In the genomic region with DNA sequence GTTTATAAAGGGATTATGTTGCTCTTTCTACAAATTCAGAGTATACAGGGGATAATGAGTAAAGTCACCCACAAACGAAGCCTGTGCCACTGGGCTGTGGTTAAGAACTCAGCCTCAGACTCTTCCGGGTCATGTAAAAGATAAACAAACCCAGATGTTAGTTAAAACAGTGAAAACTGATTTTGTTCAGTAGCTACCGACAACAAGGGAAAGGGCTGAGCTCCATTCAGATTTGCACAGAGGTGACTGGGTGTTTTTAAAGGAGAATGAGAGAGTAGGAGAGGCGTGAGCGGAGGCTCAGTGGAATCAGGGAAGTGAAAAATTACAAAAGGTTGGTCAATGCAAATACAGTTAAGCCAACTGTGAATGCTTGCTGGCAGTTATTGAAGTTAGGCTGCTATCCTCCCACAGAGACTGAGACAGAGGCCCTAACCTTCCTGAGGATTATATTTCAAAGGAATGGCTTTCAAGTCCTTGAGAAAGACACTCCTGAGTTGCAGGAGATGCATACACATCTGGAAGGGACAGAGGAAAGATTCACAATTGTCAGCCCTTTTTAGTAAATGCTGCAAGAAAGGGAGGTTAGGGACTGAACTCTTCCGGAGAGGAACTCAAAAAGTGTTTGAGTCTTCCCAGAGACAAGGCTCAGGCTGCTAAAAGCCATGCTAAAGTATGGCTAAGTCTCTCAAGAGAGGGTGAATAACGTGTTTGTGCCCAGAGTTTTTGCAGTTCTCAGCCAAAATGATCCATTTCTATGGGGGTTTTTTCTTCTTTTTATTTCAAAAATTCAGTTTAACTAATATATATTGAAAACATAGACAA, we compare ENCODE assay signal across 1 cellular context.
TF ChIP-seq lines count a peak whose summit lies in the region.

No MANE protein-coding gene starts in this region.

TF ChIP-seq in HepG2, 621 proteins besides CTCF, POLR2A, EP300 and RAD21 (continued from another document):
- TF ChIP-seq, protein P1, sequence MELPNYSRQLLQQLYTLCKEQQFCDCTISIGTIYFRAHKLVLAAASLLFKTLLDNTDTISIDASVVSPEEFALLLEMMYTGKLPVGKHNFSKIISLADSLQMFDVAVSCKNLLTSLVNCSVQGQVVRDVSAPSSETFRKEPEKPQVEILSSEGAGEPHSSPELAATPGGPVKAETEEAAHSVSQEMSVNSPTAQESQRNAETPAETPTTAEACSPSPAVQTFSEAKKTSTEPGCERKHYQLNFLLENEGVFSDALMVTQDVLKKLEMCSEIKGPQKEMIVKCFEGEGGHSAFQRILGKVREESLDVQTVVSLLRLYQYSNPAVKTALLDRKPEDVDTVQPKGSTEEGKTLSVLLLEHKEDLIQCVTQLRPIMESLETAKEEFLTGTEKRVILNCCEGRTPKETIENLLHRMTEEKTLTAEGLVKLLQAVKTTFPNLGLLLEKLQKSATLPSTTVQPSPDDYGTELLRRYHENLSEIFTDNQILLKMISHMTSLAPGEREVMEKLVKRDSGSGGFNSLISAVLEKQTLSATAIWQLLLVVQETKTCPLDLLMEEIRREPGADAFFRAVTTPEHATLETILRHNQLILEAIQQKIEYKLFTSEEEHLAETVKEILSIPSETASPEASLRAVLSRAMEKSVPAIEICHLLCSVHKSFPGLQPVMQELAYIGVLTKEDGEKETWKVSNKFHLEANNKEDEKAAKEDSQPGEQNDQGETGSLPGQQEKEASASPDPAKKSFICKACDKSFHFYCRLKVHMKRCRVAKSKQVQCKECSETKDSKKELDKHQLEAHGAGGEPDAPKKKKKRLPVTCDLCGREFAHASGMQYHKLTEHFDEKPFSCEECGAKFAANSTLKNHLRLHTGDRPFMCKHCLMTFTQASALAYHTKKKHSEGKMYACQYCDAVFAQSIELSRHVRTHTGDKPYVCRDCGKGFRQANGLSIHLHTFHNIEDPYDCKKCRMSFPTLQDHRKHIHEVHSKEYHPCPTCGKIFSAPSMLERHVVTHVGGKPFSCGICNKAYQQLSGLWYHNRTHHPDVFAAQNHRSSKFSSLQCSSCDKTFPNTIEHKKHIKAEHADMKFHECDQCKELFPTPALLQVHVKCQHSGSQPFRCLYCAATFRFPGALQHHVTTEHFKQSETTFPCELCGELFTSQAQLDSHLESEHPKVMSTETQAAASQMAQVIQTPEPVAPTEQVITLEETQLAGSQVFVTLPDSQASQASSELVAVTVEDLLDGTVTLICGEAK (IDR thresholded peaks at IDR 0.05) = no peak
- TF ChIP-seq, protein P1 (CRISPR knock-in tag; IDR thresholded peaks at IDR 0.05) = no peak
- TF ChIP-seq, protein P2, sequence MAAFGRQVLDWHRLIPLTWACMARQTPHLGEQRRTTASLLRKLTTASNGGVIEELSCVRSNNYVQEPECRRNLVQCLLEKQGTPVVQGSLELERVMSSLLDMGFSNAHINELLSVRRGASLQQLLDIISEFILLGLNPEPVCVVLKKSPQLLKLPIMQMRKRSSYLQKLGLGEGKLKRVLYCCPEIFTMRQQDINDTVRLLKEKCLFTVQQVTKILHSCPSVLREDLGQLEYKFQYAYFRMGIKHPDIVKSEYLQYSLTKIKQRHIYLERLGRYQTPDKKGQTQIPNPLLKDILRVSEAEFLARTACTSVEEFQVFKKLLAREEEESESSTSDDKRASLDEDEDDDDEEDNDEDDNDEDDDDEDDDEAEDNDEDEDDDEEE (CRISPR knock-in tag; IDR thresholded peaks at IDR 0.05) = no peak
- TF ChIP-seq CBX5 (CRISPR knock-in tag; IDR thresholded peaks at IDR 0.05; ENCODE audit: borderline replicate concordance) (no peak), ZNF451 (CRISPR knock-in tag; IDR thresholded peaks at IDR 0.05) (no peak), RCOR2 (CRISPR knock-in tag; IDR thresholded peaks at IDR 0.05) (no peak)
- TF ChIP-seq, protein P3, sequence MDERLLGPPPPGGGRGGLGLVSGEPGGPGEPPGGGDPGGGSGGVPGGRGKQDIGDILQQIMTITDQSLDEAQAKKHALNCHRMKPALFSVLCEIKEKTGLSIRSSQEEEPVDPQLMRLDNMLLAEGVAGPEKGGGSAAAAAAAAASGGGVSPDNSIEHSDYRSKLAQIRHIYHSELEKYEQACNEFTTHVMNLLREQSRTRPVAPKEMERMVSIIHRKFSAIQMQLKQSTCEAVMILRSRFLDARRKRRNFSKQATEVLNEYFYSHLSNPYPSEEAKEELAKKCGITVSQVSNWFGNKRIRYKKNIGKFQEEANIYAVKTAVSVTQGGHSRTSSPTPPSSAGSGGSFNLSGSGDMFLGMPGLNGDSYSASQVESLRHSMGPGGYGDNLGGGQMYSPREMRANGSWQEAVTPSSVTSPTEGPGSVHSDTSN (CRISPR knock-in tag; IDR thresholded peaks at IDR 0.05) = no peak
TF ChIP-seq in HepG2: peak in this region for 0.
